8 cellular contexts compared by ENCODE assay signal in genomic region chr19:45469835-45470146, GRCh38. TPM values are rescaled to one million over a fixed set of nuclear protein-coding genes. Genes with fewer than 3 reads are reported as not detected.
DNase-seq lines count a peak whose midpoint lies in the region; ATAC-seq, FAIRE-seq and TF ChIP-seq lines count a peak whose summit lies in the region.

No MANE protein-coding gene starts in this region.

- H3K27me3 ChIP-seq in HAP-1 (ENCODE audit: low read depth) (no peaks in the 10 kb centered on the region), duodenal mucosa (ENCODE audit: control insufficient read depth in 1 of 2, insufficient read depth in 2 of 2, low read length in 2 of 2) (peaks cover 0 to 7% of the 10 kb centered on the region in 2 donors), mononuclear cell (ENCODE audit: insufficient read depth, low read length) (peaks cover 40% of the 10 kb centered on the region)

- in situ Hi-C loops in HAP-1 (cut with MboI; ENCODE audit: low sequenced_read_pairs) = no loop called here

- POLR2A ChIA-PET in RWPE1 (lab: Yijun Ruan, JAX; ENCODE audit: low non-redundant PET) = interaction anchor here (0.6 to 3.0 kb wide), 5 partner anchors 9 to 730 kb away, joined by 4 to 14 read pairs (median 5); no protein-coding TSS in a partner anchor

- FAIRE-seq in D721Med (lab: Jason Lieb, UNC) = no peak

- ATAC-seq in GM21576 (IDR thresholded peaks at IDR 0.05; ENCODE audit: unreplicated experiment) = no peak
- ATAC-seq in HG02588 (IDR thresholded peaks at IDR 0.05; ENCODE audit: unreplicated experiment) = no peak

- CTCF ChIA-PET in RWPE1 (lab: Yijun Ruan, JAX) = interaction anchor here (1.9 to 2.9 kb wide), 2 partner anchors 9 to 30 kb away, joined by 13 to 23 read pairs; no protein-coding TSS in a partner anchor

- DNase-seq in D721Med (ENCODE audit: insufficient read length, low spot score) (peak; percentile 86), HAP-1 (ENCODE audit: low spot score in 2 of 2) (peak; percentile 79 to 97), RWPE1 (ENCODE audit: low spot score) (peak; percentile 88), COLO668 (lab: John Stamatoyannopoulos, UW; ENCODE audit: unreplicated experiment) (no peak)

- H3K36me3 ChIP-seq in HAP-1 (replicated peaks) (no peaks in the 10 kb centered on the region), duodenal mucosa (ENCODE audit: control insufficient read depth in 1 of 2, insufficient read depth in 2 of 2, low read length in 2 of 2) (no peaks in the 10 kb centered on the region)

- peak overlapping the region; percentile 90 to 97 for H3K9ac ChIP-seq in duodenal mucosa (ENCODE audit: low read depth in 1 of 2, low read length in 2 of 2)

- H3K9me3 ChIP-seq in HAP-1 (no peaks in the 10 kb centered on the region; the same call in 1 of the 2 replicates), duodenal mucosa (ENCODE audit: control insufficient read depth in 1 of 2, low read length in 2 of 2) (no peaks in the 10 kb centered on the region), mononuclear cell (ENCODE audit: low read depth, low read length) (no peaks in the 10 kb centered on the region)

- peaks cover 12% of the 10 kb centered on the region; the same call in 1 of the 2 replicates for H3K4me1 ChIP-seq in HAP-1
- peaks cover 11 to 26% of the 10 kb centered on the region in 2 donors for H3K4me1 ChIP-seq in duodenal mucosa (ENCODE audit: control insufficient read depth in 1 of 2, insufficient read depth in 2 of 2, low read length in 2 of 2)
- H3K4me1 ChIP-seq in mononuclear cell (ENCODE audit: insufficient read depth, low read length) = peaks cover 46% of the 10 kb centered on the region

- TF ChIP-seq CTCF in D721Med (IDR thresholded peaks at IDR 0.05; ENCODE audit: insufficient read depth, missing control alignments) = no peak
- no peak for TF ChIP-seq CTCF in RWPE1 (conservative IDR thresholded peaks at IDR 0.05; ENCODE audit: low read depth)

- H3K4me3 ChIP-seq in HAP-1 (peak overlapping the region; percentile 77), duodenal mucosa (ENCODE audit: low read depth in 1 of 2, low read length in 2 of 2) (peak overlapping the region; percentile 87 to 93), mononuclear cell (ENCODE audit: low read length) (peak overlapping the region; percentile 90)

- H3K27ac ChIP-seq in RWPE1 = peak overlapping the region; percentile 96
- H3K27ac ChIP-seq in duodenal mucosa (ENCODE audit: low read depth, low read length) = peak overlapping the region; percentile 95

RNA-seq across cellular contexts. Expression of gene FOSB, which starts 2.0 kb away (rescaled TPM):
- 337 TPM for total RNA-seq in mononuclear cell

RNA-seq across cellular contexts. Expression of gene RTN2, which starts 27.1 kb away (rescaled TPM):
- 1.5 TPM for total RNA-seq in mononuclear cell

RNA-seq across cellular contexts. Expression of gene PPM1N, which starts 28.5 kb away (rescaled TPM):
- 4.3 TPM for total RNA-seq in mononuclear cell

RNA-seq across cellular contexts. Expression of gene VASP, which starts 37.5 kb away (rescaled TPM):
- 95.8 TPM for total RNA-seq in mononuclear cell

RNA-seq across cellular contexts. Expression of gene ERCC1, which starts 46.1 kb away (rescaled TPM):
- total RNA-seq in mononuclear cell = 33.6 TPM
